ENCODE assay signal across 8 cellular contexts in the genomic region with DNA sequence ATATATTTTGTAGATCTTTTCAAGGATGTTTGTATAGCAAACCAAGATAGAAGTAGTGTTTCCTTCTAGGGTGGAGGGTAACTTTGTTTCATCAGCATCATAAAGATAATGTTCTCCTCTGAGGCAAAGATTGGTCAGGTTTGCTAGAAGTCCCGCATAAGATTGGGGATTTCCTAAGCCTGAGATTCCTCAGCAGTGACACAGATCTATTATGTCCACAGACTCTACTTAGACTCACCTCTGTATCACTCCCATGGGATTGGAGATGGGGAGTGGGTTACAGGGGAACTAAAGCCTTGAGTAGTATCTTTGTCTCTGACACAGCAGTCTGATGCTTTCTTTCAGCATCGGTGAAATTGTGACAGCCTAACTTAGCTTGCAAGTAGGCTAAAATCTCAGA.
DNase-seq lines count a peak whose midpoint lies in the region; ATAC-seq, FAIRE-seq and TF ChIP-seq lines count a peak whose summit lies in the region.
"Not testable (repeated sequence)": the region's sequence is repeated elsewhere in the genome, so short reads cannot be mapped to it uniquely, and the experiment has no call there.

No MANE protein-coding gene starts in this region.

- not testable (repeated sequence) for H4K8ac ChIP-seq in H1 (ENCODE audit: extremely low read depth, insufficient read depth, low read length)

- H3K4me1 ChIP-seq in PC-3 (ENCODE audit: insufficient read depth, low read length); astrocyte (ENCODE audit: insufficient read depth, low read length); H1 (replicated peaks in 1 of 4; ENCODE audit: control insufficient read depth in 3 of 4, insufficient read depth in 4 of 4, low read length in 3 of 4); foreskin keratinocyte: not testable (repeated sequence)

- H3K27ac ChIP-seq in PC-3 (ENCODE audit: low read length); astrocyte (ENCODE audit: low read depth, low read length); H1 (ENCODE audit: low read depth, low read length); foreskin keratinocyte: not testable (repeated sequence)

- not testable (repeated sequence) for H3K9ac ChIP-seq in PC-3 (ENCODE audit: low read length); astrocyte (ENCODE audit: low read length); H1 (replicated peaks in 1 of 4; ENCODE audit: extremely low read depth in 1 of 4, low read depth in 3 of 4, low read length in 3 of 4)

- BruUV-seq in PC-3 (replicated peaks; lab: Mats Ljungman, UMichigan), result not testable (repeated sequence)

- H3K36me3 Mint-ChIP-seq in astrocyte (ENCODE audit: low read depth, unreplicated experiment), result not testable (repeated sequence)

- H3K9me3 ChIP-seq in PC-3 (ENCODE audit: low read length); astrocyte (ENCODE audit: insufficient read depth, low read depth, low read length); H1 (ENCODE audit: insufficient read depth in 2 of 2, low read depth in 1 of 2, low read length in 1 of 2): not testable (repeated sequence)

- not testable (repeated sequence) for H3K79me1 ChIP-seq in H1 (ENCODE audit: low read depth, low read length)

- 83% methylated on average over 2 of the region's 2 CpGs; no CpG with 5 or more reads in 1 of the 2 experiments for WGBS in H1 (ENCODE audit: extremely low coverage in 1 of 2, insufficient coverage in 1 of 2, insufficient read length in 1 of 2, insufficient replicate concordance in 2 of 2, low coverage in 1 of 2, low lambda C conversion rate in 2 of 2, missing lambda C conversion rate in 1 of 2), 2 experiments

- not testable (repeated sequence) for H3K23me2 ChIP-seq in H1 (ENCODE audit: low read depth, low read length)

- H3K18ac ChIP-seq in H1 (ENCODE audit: extremely low read depth, low read length), result not testable (repeated sequence)

- ATAC-seq in PC-3, result not testable (repeated sequence)
- peak; percentile 53 for ATAC-seq in foreskin keratinocyte

- not testable (repeated sequence) for H3K4me1 Mint-ChIP-seq in astrocyte (ENCODE audit: low read depth, unreplicated experiment)

- not testable (repeated sequence) for H3K56ac ChIP-seq in H1 (replicated peaks; ENCODE audit: insufficient read length, low read depth, low read length)

- H2BK5ac ChIP-seq in H1 (ENCODE audit: low read depth, low read length), result not testable (repeated sequence)

- not testable (repeated sequence) for H2BK12ac ChIP-seq in H1 (ENCODE audit: low read depth, low read length)

- POLR2A ChIA-PET in PC-3 (lab: Charles Lee; ENCODE audit: unreplicated experiment); H1 (lab: Charles Lee; ENCODE audit: partially characterized antibody): not testable (repeated sequence)

- H3K79me2 ChIP-seq in PC-3 (ENCODE audit: low read length); astrocyte (ENCODE audit: insufficient read depth, low read length); H1 (ENCODE audit: control insufficient read depth in 1 of 2, insufficient read depth in 2 of 2, low read length in 2 of 2): not testable (repeated sequence)

- TF ChIP-seq CTCF in PC-3 (conservative IDR thresholded peaks at IDR 0.05; ENCODE audit: low read depth, low read length); astrocyte (IDR thresholded peaks at IDR 0.05; ENCODE audit: insufficient read depth, low read depth, low read length); H1 (IDR thresholded peaks at IDR 0.05; ENCODE audit: control extremely low read depth in 1 of 3, insufficient read depth in 1 of 3, low read depth in 1 of 3, low read length in 3 of 3); fibroblast of mammary gland (conservative IDR thresholded peaks at IDR 0.05; ENCODE audit: control insufficient read depth, insufficient read depth, low read depth, low read length); foreskin keratinocyte (conservative IDR thresholded peaks at IDR 0.05): not testable (repeated sequence)

- not testable (repeated sequence) for H3F3A ChIP-seq in PC-3 (ENCODE audit: low read length, unreplicated experiment)

- not testable (repeated sequence) for H3K4me2 ChIP-seq in PC-3 (ENCODE audit: low read length); astrocyte (ENCODE audit: low read length); H1 (ENCODE audit: insufficient read depth in 1 of 2, low read depth in 2 of 2, low read length in 2 of 2)

- not testable (repeated sequence) for H3K9me2 ChIP-seq in PC-3 (replicated peaks; ENCODE audit: low read length)

- peak; percentile 1 for DNase-seq in AG08396 (ENCODE audit: low spot score)
- peak; percentile 18 for DNase-seq in HS-5 (ENCODE audit: low read depth)
- DNase-seq in PC-3, result peak; percentile 24
- peak; percentile 2 for DNase-seq in astrocyte (ENCODE audit: low read depth)
- not testable (repeated sequence) for DNase-seq in H1 (ENCODE audit: low read depth in 1 of 2, low spot score in 2 of 2)
- peak; percentile 67 for DNase-seq in fibroblast of mammary gland (ENCODE audit: low read depth)
- DNase-seq in foreskin keratinocyte, result peak in 1 of 2 donors; percentile 4
- peak; percentile 68 for DNase-seq in skeletal muscle cell (ENCODE audit: low read depth)

- H2BK15ac ChIP-seq in H1 (ENCODE audit: low read length), result not testable (repeated sequence)

- H3K4me3 Mint-ChIP-seq in astrocyte (ENCODE audit: unreplicated experiment), result not testable (repeated sequence)

- H3K27ac Mint-ChIP-seq in astrocyte (ENCODE audit: unreplicated experiment), result not testable (repeated sequence)

- H3K14ac ChIP-seq in H1 (ENCODE audit: insufficient read length), result not testable (repeated sequence)

- intact Hi-C loops in PC-3 (cut with micrococcal nuclease), result not testable (repeated sequence)

- H2BK20ac ChIP-seq in H1 (ENCODE audit: low read length), result not testable (repeated sequence)

- CTCF ChIA-PET in PC-3 (lab: Charles Lee); H1 (lab: Charles Lee; ENCODE audit: partially characterized antibody): not testable (repeated sequence)

- not testable (repeated sequence) for H3K27me3 ChIP-seq in PC-3 (ENCODE audit: low read length); astrocyte (ENCODE audit: insufficient read depth, low read length); H1 (replicated peaks in 1 of 4; ENCODE audit: control insufficient read depth in 3 of 4, extremely low read depth in 1 of 4, insufficient read depth in 3 of 4, low read length in 3 of 4); foreskin keratinocyte

- not testable (repeated sequence) for FAIRE-seq in astrocyte (lab: Jason Lieb, UNC)
- peak; percentile 42 for FAIRE-seq in H1 (lab: Jason Lieb, UNC)

- H3K36me3 ChIP-seq in PC-3 (ENCODE audit: low read depth, low read length); astrocyte (ENCODE audit: insufficient read depth, low read length); H1 (ENCODE audit: control insufficient read depth in 2 of 4, insufficient read depth in 4 of 4, low read length in 3 of 4): not testable (repeated sequence)

- H3K4me3 ChIP-seq in PC-3 (ENCODE audit: low read length); astrocyte (ENCODE audit: insufficient read depth, low read depth, low read length); H1 (ENCODE audit: extremely low read depth in 1 of 4, insufficient read depth in 2 of 4, low read depth in 3 of 4, low read length in 4 of 4); fibroblast of mammary gland (ENCODE audit: control insufficient read depth, low read depth, low read length); skeletal muscle cell (ENCODE audit: low read depth, low read length): not testable (repeated sequence)

- not testable (repeated sequence) for TF ChIP-seq EP300 in H1 (IDR thresholded peaks at IDR 0.05; ENCODE audit: borderline replicate concordance in 1 of 2, low read depth in 2 of 2, low read length in 2 of 2)

- H2AFZ ChIP-seq in PC-3 (ENCODE audit: low read length); astrocyte (ENCODE audit: low read depth, low read length); H1 (ENCODE audit: low read length): not testable (repeated sequence)

- H2AK5ac ChIP-seq in H1 (ENCODE audit: low read depth, low read length), result not testable (repeated sequence)

- not testable (repeated sequence) for TF ChIP-seq RAD21 in H1 (IDR thresholded peaks at IDR 0.05 in 1 of 2, conservative IDR thresholded peaks at IDR 0.05 in 1 of 2; ENCODE audit: low read depth in 2 of 2, low read length in 2 of 2)

- not testable (repeated sequence) for H2BK120ac ChIP-seq in H1 (replicated peaks; ENCODE audit: low read depth, low read length)

- H3K9me3 Mint-ChIP-seq in astrocyte (ENCODE audit: unreplicated experiment), result not testable (repeated sequence)

- H4K20me1 ChIP-seq in PC-3 (ENCODE audit: low read length); astrocyte (ENCODE audit: insufficient read depth, low read length); H1 (replicated peaks in 1 of 2; ENCODE audit: control insufficient read depth in 1 of 2, insufficient read depth in 2 of 2, low read length in 2 of 2): not testable (repeated sequence)

- not testable (repeated sequence) for H3K23ac ChIP-seq in H1 (ENCODE audit: insufficient read length)

- H3K4ac ChIP-seq in H1 (replicated peaks; ENCODE audit: insufficient read length, low read depth, low read length), result not testable (repeated sequence)

- H3K27me3 Mint-ChIP-seq in astrocyte (ENCODE audit: low read depth, unreplicated experiment), result not testable (repeated sequence)

- not testable (repeated sequence) for H4K91ac ChIP-seq in H1 (replicated peaks; ENCODE audit: insufficient read length, low read length)

- not testable (repeated sequence) for H4K5ac ChIP-seq in H1 (ENCODE audit: insufficient read length, low read depth, low read length)

- TF ChIP-seq POLR2A in H1 (IDR thresholded peaks at IDR 0.05; ENCODE audit: control extremely low read depth in 1 of 2, low read depth in 2 of 2, low read length in 2 of 2), result not testable (repeated sequence)
